ENCODE assay signal across 8 cellular contexts in genomic region chr15:80173022-80173759, GRCh38. TPM values are rescaled to one million over a fixed set of nuclear protein-coding genes. Genes with fewer than 3 reads are reported as not detected.
DNase-seq lines count a peak whose midpoint lies in the region; ATAC-seq and TF ChIP-seq lines count a peak whose summit lies in the region.

No MANE protein-coding gene starts in this region.

- intact Hi-C loops in activated CD4-positive, alpha-beta T cell treated with anti-CD3 and anti-CD28 coated beads for 36 hours (cut with DNase I, micrococcal nuclease), result loop anchor here (1.0 to 10.0 kb wide), 9 partner anchors 111 to 792 kb away; no protein-coding TSS in a partner anchor

- peak; percentile 91 for TF ChIP-seq CTCF in choroid plexus epithelial cell (conservative IDR thresholded peaks at IDR 0.05; ENCODE audit: low read depth, low read length)

- CTCF ChIA-PET in activated CD4-positive, alpha-beta T cell treated with anti-CD3 and anti-CD28 coated beads for 36 hours (lab: Charles Lee), result interaction anchor here (0.7 to 1.7 kb wide), 12 partner anchors 8 to 793 kb away, joined by 3 to 6 read pairs (median 4); partner anchors contain the start of gene ZFAND6

- H3K27ac Mint-ChIP-seq in activated CD4-positive, alpha-beta T cell treated with anti-CD3 and anti-CD28 coated beads for 36 hours, result no peak overlapping the region
- no peak overlapping the region for H3K27ac Mint-ChIP-seq in memory B cell

- DNase-seq in DMS153 treated with DMSO at 0.1 percent for 48 hours (lab: John Stamatoyannopoulos, UW; ENCODE audit: unreplicated experiment), result peak; percentile 3
- peak; percentile 6 for DNase-seq in NCI-H146 treated with DMSO at 0.1 percent for 48 hours (lab: John Stamatoyannopoulos, UW; ENCODE audit: unreplicated experiment)
- peak; percentile 85 for DNase-seq in activated CD4-positive, alpha-beta T cell treated with anti-CD3 and anti-CD28 coated beads for 36 hours
- DNase-seq in choroid plexus epithelial cell (ENCODE audit: low read depth), result peak; percentile 77
- peak; percentile 68 to 73 for DNase-seq in memory B cell (ENCODE audit: low spot score in 2 of 2)
- peak; percentile 48 for DNase-seq in stimulated activated CD8-positive, alpha-beta memory T cell treated with anti-CD3 and anti-CD28 coated beads, Interleukin-4, amount 100 ng/mL, for 24 hours (ENCODE audit: low read depth)

- POLR2A ChIA-PET in activated CD4-positive, alpha-beta T cell treated with anti-CD3 and anti-CD28 coated beads for 36 hours (lab: Charles Lee), result interaction anchor here (0.6 kb wide), 1 partner anchor 205 kb away, joined by 3 read pairs; no protein-coding TSS in a partner anchor

- no peak overlapping the region for H3K4me3 Mint-ChIP-seq in activated CD4-positive, alpha-beta T cell treated with anti-CD3 and anti-CD28 coated beads for 36 hours
- no peak overlapping the region for H3K4me3 Mint-ChIP-seq in memory B cell

- no peaks in the 10 kb centered on the region for H3K4me1 Mint-ChIP-seq in activated CD4-positive, alpha-beta T cell treated with anti-CD3 and anti-CD28 coated beads for 36 hours
- peaks cover 8% of the 10 kb centered on the region for H3K4me1 Mint-ChIP-seq in memory B cell

- H3K4me3 ChIP-seq in choroid plexus epithelial cell (ENCODE audit: low read depth, low read length), result no peak overlapping the region

- no peaks in the 10 kb centered on the region for H3K27me3 Mint-ChIP-seq in activated CD4-positive, alpha-beta T cell treated with anti-CD3 and anti-CD28 coated beads for 36 hours
- no peaks in the 10 kb centered on the region for H3K27me3 Mint-ChIP-seq in memory B cell

- H3K36me3 Mint-ChIP-seq in activated CD4-positive, alpha-beta T cell treated with anti-CD3 and anti-CD28 coated beads for 36 hours (ENCODE audit: low read depth), result peaks cover 18% of the 10 kb centered on the region
- no peaks in the 10 kb centered on the region for H3K36me3 Mint-ChIP-seq in memory B cell

- H3K9me3 Mint-ChIP-seq in activated CD4-positive, alpha-beta T cell treated with anti-CD3 and anti-CD28 coated beads for 36 hours (ENCODE audit: low read depth), result no peaks in the 10 kb centered on the region
- no peaks in the 10 kb centered on the region for H3K9me3 Mint-ChIP-seq in memory B cell

- peak; percentile 62 for ATAC-seq in GM21576 (IDR thresholded peaks at IDR 0.05; ENCODE audit: unreplicated experiment)
- peak; percentile 88 for ATAC-seq in activated CD4-positive, alpha-beta T cell treated with anti-CD3 and anti-CD28 coated beads for 36 hours
- peak; percentile 81 for ATAC-seq in memory B cell (ENCODE audit: low read depth)
- ATAC-seq in GM21515 (IDR thresholded peaks at IDR 0.05; ENCODE audit: unreplicated experiment), result no peak

RNA-seq across cellular contexts. Expression of gene FAH, which starts 20.4 kb away (rescaled TPM):
- total RNA-seq in activated CD4-positive, alpha-beta T cell treated with anti-CD3 and anti-CD28 coated beads for 36 hours, result 10 to 100 TPM; 41.1 to 44.3 TPM

Comparison
In these comparisons a context has a peak if more than half of its experiments do, and no peak if none do; other contexts are left out.
1. DNase-seq: peak in every context shown above with its lines; median percentile 85 in activated CD4-positive, alpha-beta T cell treated with anti-CD3 and anti-CD28 coated beads for 36 hours; 77 in choroid plexus epithelial cell; 70 in memory B cell; 48 in stimulated activated CD8-positive, alpha-beta memory T cell treated with anti-CD3 and anti-CD28 coated beads, Interleukin-4, amount 100 ng/mL, for 24 hours; 6 in NCI-H146 treated with DMSO at 0.1 percent for 48 hours; 3 in DMS153 treated with DMSO at 0.1 percent for 48 hours.